In the genomic region with DNA sequence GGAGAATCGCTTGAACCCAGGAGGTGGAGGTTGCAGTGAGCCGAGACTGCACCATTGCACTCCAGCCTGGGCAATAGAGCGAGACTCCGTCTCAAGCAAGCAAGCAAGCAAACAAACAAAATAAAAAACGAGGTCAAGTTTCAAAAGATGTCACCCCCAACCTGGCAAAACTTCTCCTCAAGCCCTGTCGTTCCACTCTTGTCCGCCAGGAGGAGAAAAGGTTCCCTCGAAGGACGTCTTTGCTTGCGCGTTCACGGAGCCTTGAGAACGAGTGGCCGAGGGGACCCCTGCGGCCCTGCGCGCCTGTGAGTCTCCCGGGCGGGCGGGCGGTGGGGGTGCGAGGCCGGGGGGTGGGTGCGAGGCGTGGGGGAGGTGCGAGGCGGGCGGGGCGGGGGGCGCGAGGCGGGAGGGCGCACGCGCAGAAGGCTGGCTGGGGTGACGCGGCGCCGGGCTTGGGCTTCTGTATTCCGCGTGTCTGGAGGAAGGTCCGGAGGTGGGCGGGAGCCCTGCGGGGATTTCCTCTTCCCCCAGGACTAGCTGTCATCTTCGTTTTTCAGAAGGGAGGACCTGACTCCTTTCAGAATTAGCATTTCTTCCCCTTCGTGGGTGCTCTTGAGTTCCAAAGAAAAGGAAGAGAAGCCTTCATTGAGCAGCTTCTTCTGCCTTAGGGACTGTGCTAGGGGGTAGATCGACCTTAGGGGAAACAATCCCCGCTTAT, we compare ENCODE assay signal across 8 cellular contexts. TPM values are rescaled to one million over a fixed set of nuclear protein-coding genes. Genes with fewer than 3 reads are reported as not detected.
DNase-seq lines count a peak whose midpoint lies in the region; ATAC-seq and TF ChIP-seq lines count a peak whose summit lies in the region.

No MANE protein-coding gene starts in this region.

- peak; percentile 91 for ATAC-seq in stimulated activated naive CD8-positive, alpha-beta T cell treated with anti-CD3 and anti-CD28 coated beads, Interleukin-15, Interleukin-2, amounts not matched to agents 100 U/mL and 50 U/mL, for 24 hours

- POLR2A ChIA-PET in AG04450 (lab: Yijun Ruan, JAX) = interaction anchor here (0.6 to 0.7 kb wide), 3 partner anchors 31 to 377 kb away, joined by 3 to 6 read pairs (median 3); no protein-coding TSS in a partner anchor

- TF ChIP-seq EP300 in Ishikawa (IDR thresholded peaks at IDR 0.05; ENCODE audit: borderline replicate concordance) = no peak

- TF ChIP-seq CTCF in AG04450 (IDR thresholded peaks at IDR 0.05; ENCODE audit: low read depth, low read length) (peak; percentile 78), neural crest cell (conservative IDR thresholded peaks at IDR 0.05) (peak; percentile 75)

- peaks cover 5% of the 10 kb centered on the region for H3K4me1 Mint-ChIP-seq in neural crest cell

- CTCF ChIA-PET in AG04450 (lab: Charles Lee) = interaction anchor here (1.0 to 2.7 kb wide), 6 partner anchors 14 to 52 kb away, joined by 3 to 28 read pairs (median 3); no protein-coding TSS in a partner anchor

- no peak overlapping the region for H3K27ac ChIP-seq in AG04450 (ENCODE audit: low read depth, low read length)

- peaks cover 7% of the 10 kb centered on the region for H3K27me3 ChIP-seq in AG04450 (ENCODE audit: control insufficient read depth, insufficient read depth, low read length)

- DNase-seq in AG04450 (ENCODE audit: low read depth, low spot score) (peak; percentile 26), foreskin melanocyte (peak; percentile 57), neural crest cell (ENCODE audit: low read depth, low spot score) (peak; percentile 89)
- peak; percentile 92 for DNase-seq in activated effector memory CD4-positive, alpha-beta T cell treated with anti-CD3 and anti-CD28 coated beads, Interleukin-2, amount 50 U/mL, for 16 hours
- DNase-seq in stimulated activated naive CD8-positive, alpha-beta T cell treated with anti-CD3 and anti-CD28 coated beads, Interleukin-15, Interleukin-2, amounts not matched to agents 100 U/mL and 50 U/mL, for 24 hours = peak; percentile 87

- TF ChIP-seq POLR2A in GM18951 (IDR thresholded peaks at IDR 0.05; ENCODE audit: extremely low read depth, insufficient read depth, insufficient read length) (peak; percentile 30), Raji (IDR thresholded peaks at IDR 0.05; ENCODE audit: insufficient read depth, low read depth, low read length) (peak; percentile 27; the same call in 1 of the 2 replicates)

- peak overlapping the region; percentile 73 for H3K4me3 Mint-ChIP-seq in neural crest cell

- H3K9me3 Mint-ChIP-seq in neural crest cell = no peaks in the 10 kb centered on the region

- H3K4me3 ChIP-seq in AG04450 (ENCODE audit: low read depth, low read length) = peak overlapping the region; percentile 48

- H3K27me3 Mint-ChIP-seq in neural crest cell (ENCODE audit: low read depth) = peaks cover 43% of the 10 kb centered on the region

- no peaks in the 10 kb centered on the region for H3K9me3 ChIP-seq in AG04450 (ENCODE audit: control insufficient read depth, insufficient read depth, low read length)

- TF ChIP-seq RAD21 in Ishikawa (IDR thresholded peaks at IDR 0.05; ENCODE audit: low read depth) = peak; percentile 47

- no peaks in the 10 kb centered on the region for H3K36me3 Mint-ChIP-seq in neural crest cell (ENCODE audit: low read depth)

- in situ Hi-C loops in GM18951 (cut with MboI; ENCODE audit: low sequenced_read_pairs, unreplicated experiment) = no loop called here

- H3K27ac Mint-ChIP-seq in neural crest cell (ENCODE audit: unreplicated experiment) = no peak overlapping the region

TF ChIP-seq in Ishikawa, 13 proteins besides CTCF, POLR2A, EP300 and RAD21:
- TF ChIP-seq, protein P1, sequence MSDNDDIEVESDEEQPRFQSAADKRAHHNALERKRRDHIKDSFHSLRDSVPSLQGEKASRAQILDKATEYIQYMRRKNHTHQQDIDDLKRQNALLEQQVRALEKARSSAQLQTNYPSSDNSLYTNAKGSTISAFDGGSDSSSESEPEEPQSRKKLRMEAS (IDR thresholded peaks at IDR 0.05) = peak; percentile 82
- peak; percentile 55; the same call in 1 of the 2 replicates for TF ChIP-seq ZBTB7A (IDR thresholded peaks at IDR 0.05; ENCODE audit: low read depth)
- no peak for TF ChIP-seq CREB1 (IDR thresholded peaks at IDR 0.05; ENCODE audit: low read depth)

RNA-seq across cellular contexts. Expression of a gene that starts 3.7 kb away (rescaled TPM):
- polyA plus RNA-seq in AG04450 (2011; rRNA removed) = not detected in 2 replicates
- polyA minus RNA-seq in AG04450 (2011; rRNA and poly(A)+ RNA removed) = not detected in 2 replicates
- total RNA-seq in neural crest cell = not detected in 2 replicates

RNA-seq across cellular contexts. Expression of a gene that starts 33.8 kb away (rescaled TPM):
- 46.9 and 49.8 TPM in 2 replicates for polyA plus RNA-seq in AG04450 (2011; rRNA removed)
- polyA minus RNA-seq in AG04450 (2011; rRNA and poly(A)+ RNA removed) = 62.0 and 84.3 TPM in 2 replicates
- total RNA-seq in neural crest cell = 61.7 and 68.4 TPM in 2 replicates

RNA-seq across cellular contexts. Expression of a gene that starts 34.2 kb away (rescaled TPM):
- 0.29 and 0.56 TPM in 2 replicates for polyA plus RNA-seq in AG04450 (2011; rRNA removed)
- polyA minus RNA-seq in AG04450 (2011; rRNA and poly(A)+ RNA removed) = 0.39 and 0.87 TPM in 2 replicates
- 0.43 and 0.86 TPM in 2 replicates for total RNA-seq in neural crest cell

RNA-seq across cellular contexts. Expression of a gene that starts 44.0 kb away (rescaled TPM):
- polyA plus RNA-seq in AG04450 (2011; rRNA removed) = 18.0 and 20.0 TPM in 2 replicates
- polyA minus RNA-seq in AG04450 (2011; rRNA and poly(A)+ RNA removed) = 12.0 and 14.8 TPM in 2 replicates
- total RNA-seq in neural crest cell = 12.5 and 17.4 TPM in 2 replicates

RNA-seq across cellular contexts. Expression of a gene that starts 46.7 kb away (rescaled TPM):
- polyA plus RNA-seq in AG04450 (2011; rRNA removed) = 2.3 and 3.0 TPM in 2 replicates
- 2.3 and 3.4 TPM in 2 replicates for polyA minus RNA-seq in AG04450 (2011; rRNA and poly(A)+ RNA removed)
- total RNA-seq in neural crest cell = 0.11 and 0.12 TPM in 2 replicates

Comparison
In these comparisons a context has a peak if more than half of its experiments do, and no peak if none do; other contexts are left out.
1. DNase-seq: peak in every context shown above with its lines; median percentile 92 in activated effector memory CD4-positive, alpha-beta T cell treated with anti-CD3 and anti-CD28 coated beads, Interleukin-2, amount 50 U/mL, for 16 hours; 89 in neural crest cell; 87 in stimulated activated naive CD8-positive, alpha-beta T cell treated with anti-CD3 and anti-CD28 coated beads, Interleukin-15, Interleukin-2, amounts not matched to agents 100 U/mL and 50 U/mL, for 24 hours; 57 in foreskin melanocyte; 26 in AG04450.